8 cellular contexts compared by ENCODE assay signal in genomic region chr18:57833441-57834101, GRCh38. TPM values are rescaled to one million over a fixed set of nuclear protein-coding genes. Genes with fewer than 3 reads are reported as not detected.
A peak's percentile ranks its signal among the peaks of the same experiment; 100 is the strongest.
DNase-seq lines count a peak whose midpoint lies in the region; ATAC-seq lines count a peak whose summit lies in the region.

No MANE protein-coding gene starts in this region.

- no peaks in the 10 kb centered on the region for H3K27me3 ChIP-seq in mucosa of rectum (ENCODE audit: control insufficient read depth in 2 of 2, insufficient read depth in 2 of 2, low read length in 2 of 2)

- H3K36me3 ChIP-seq in mucosa of rectum (ENCODE audit: control insufficient read depth in 2 of 2, insufficient read depth in 2 of 2, low read length in 2 of 2) = no peaks in the 10 kb centered on the region

- H3K4me3 ChIP-seq in mucosa of rectum (ENCODE audit: low read length in 2 of 2) = peak overlapping the region; percentile 15 to 60

- ATAC-seq in GM19397 (IDR thresholded peaks at IDR 0.05; ENCODE audit: unreplicated experiment) (peak; percentile 39), HG03442 (IDR thresholded peaks at IDR 0.05; ENCODE audit: unreplicated experiment) (peak; percentile 33)

- peak overlapping the region in 1 of 2 donors; percentile 23 for H3K9ac ChIP-seq in mucosa of rectum (ENCODE audit: low read depth in 1 of 2, low read length in 2 of 2)

- H3K27ac ChIP-seq in mucosa of rectum (ENCODE audit: low read depth in 2 of 2, low read length in 2 of 2) = peak overlapping the region; percentile 19 to 73

- peaks cover 3% of the 10 kb centered on the region in 2 donors for H3K4me1 ChIP-seq in mucosa of rectum (ENCODE audit: control insufficient read depth in 2 of 2, insufficient read depth in 2 of 2, low read length in 2 of 2)

- DNase-seq in Daoy (ENCODE audit: low read depth) = peak; percentile 44
- DNase-seq in activated naive CD4-positive, alpha-beta T cell treated with anti-CD3 and anti-CD28 coated beads, Interleukin-2, amount 50 U/mL, for 16 hours = peak; percentile 48
- DNase-seq in mesenteric fat pad (ENCODE audit: low spot score) = no peak
- no peak for DNase-seq in DMS 273 (lab: John Stamatoyannopoulos, UW; ENCODE audit: unreplicated experiment)
- DNase-seq in NCI-H1092 (lab: John Stamatoyannopoulos, UW) = no peak

- no peaks in the 10 kb centered on the region for H3K9me3 ChIP-seq in mucosa of rectum (ENCODE audit: control insufficient read depth in 2 of 2, low read length in 2 of 2)

RNA-seq across cellular contexts. Expression of gene ATP8B1, which starts 30.5 kb away (rescaled TPM):
- total RNA-seq in Daoy (2014; rRNA removed; shearing (Covaris generic)) = 5.2 and 7.5 TPM in 2 replicates
- 7.8 TPM for total RNA-seq in mesenteric fat pad

Comparison
In these comparisons a context has a peak if more than half of its experiments do, and no peak if none do; other contexts are left out.
1. DNase-seq: peak in Daoy (single experiment) and activated naive CD4-positive, alpha-beta T cell treated with anti-CD3 and anti-CD28 coated beads, Interleukin-2, amount 50 U/mL, for 16 hours (single experiment); none in mesenteric fat pad (single experiment), DMS 273 (single experiment) and NCI-H1092 (single experiment).